11 cellular contexts compared by ENCODE assay signal in genomic region chr12:11767029-11767724, GRCh38.
DNase-seq lines count a peak whose midpoint lies in the region; ATAC-seq, FAIRE-seq and TF ChIP-seq lines count a peak whose summit lies in the region.
"Had no signal": no experiment of that assay in that cellular context is flagged by ENCODE, and none has a peak within 500 bp of the region (broad histone marks: within the 10 kb centered on the region; RNA-seq: fewer than 3 reads in every experiment).

No MANE protein-coding gene starts in this region.

- H4K8ac ChIP-seq in mesenchymal stem cell (ENCODE audit: low read length): no peak overlapping the region

- H3K14ac ChIP-seq in mesenchymal stem cell (ENCODE audit: low read length in 2 of 2): no peak overlapping the region

- H2AK5ac ChIP-seq in mesenchymal stem cell (ENCODE audit: low read length, severe bottlenecking): peak overlapping the region; percentile 54

- intact Hi-C loops in breast epithelium (cut with DNase I; ENCODE audit: low total_unique reads): no loop called here
- intact Hi-C loops in mammary epithelial cell (cut with micrococcal nuclease): no loop called here

- H2BK12ac ChIP-seq in mesenchymal stem cell (ENCODE audit: low read length in 2 of 2): no peak overlapping the region

- H3K23ac ChIP-seq in mesenchymal stem cell (ENCODE audit: low read length in 2 of 2): no peak overlapping the region

- no peak overlapping the region for H4K91ac ChIP-seq in mesenchymal stem cell (ENCODE audit: low read length)

- H2AFZ ChIP-seq in mammary epithelial cell (ENCODE audit: low read depth, low read length): no peak overlapping the region
- no peak overlapping the region for H2AFZ ChIP-seq in mesenchymal stem cell (ENCODE audit: low read depth, low read length)

- no peak for FAIRE-seq in GM12891 (lab: Jason Lieb, UNC)

- H2BK5ac ChIP-seq in mesenchymal stem cell (ENCODE audit: low read depth, low read length, poor library complexity, severe bottlenecking): no peak overlapping the region

- peaks cover 96% of the 10 kb centered on the region for H3K4me1 Mint-ChIP-seq in activated naive CD8-positive, alpha-beta T cell treated with anti-CD3 and anti-CD28 coated beads, Interleukin-2, amount 50 U/mL, for 24 hours
- H3K4me1 Mint-ChIP-seq in type B pancreatic cell (ENCODE audit: unreplicated experiment): peaks cover 32% of the 10 kb centered on the region

- peak overlapping the region; percentile 60 for H3K4me3 Mint-ChIP-seq in activated naive CD8-positive, alpha-beta T cell treated with anti-CD3 and anti-CD28 coated beads, Interleukin-2, amount 50 U/mL, for 24 hours
- peak overlapping the region; percentile 58 for H3K4me3 Mint-ChIP-seq in type B pancreatic cell

- H3K36me3 Mint-ChIP-seq in activated naive CD8-positive, alpha-beta T cell treated with anti-CD3 and anti-CD28 coated beads, Interleukin-2, amount 50 U/mL, for 24 hours (ENCODE audit: low read depth): peaks cover 10% of the 10 kb centered on the region
- H3K36me3 Mint-ChIP-seq in type B pancreatic cell: peaks cover 36% of the 10 kb centered on the region

- TF ChIP-seq CTCF in breast epithelium (IDR thresholded peaks at IDR 0.05) (no peak), mammary epithelial cell (conservative IDR thresholded peaks at IDR 0.05 in 1 of 2, IDR thresholded peaks at IDR 0.05 in 1 of 2; ENCODE audit: extremely low read depth in 1 of 2, insufficient read depth in 1 of 2, low read depth in 1 of 2, low read length in 2 of 2) (no peak), type B pancreatic cell (conservative IDR thresholded peaks at IDR 0.05) (no peak)

- in situ Hi-C loops in mammary epithelial cell (cut with MboI; ENCODE audit: low sequenced_read_pairs in 2 of 2): no loop called here

- H3K36me3 ChIP-seq in breast epithelium (no peaks in the 10 kb centered on the region), mammary epithelial cell (ENCODE audit: insufficient read depth, low read length) (no peaks in the 10 kb centered on the region), mesenchymal stem cell (ENCODE audit: control insufficient read depth in 1 of 2, insufficient read depth in 2 of 2, low read depth in 1 of 2, low read length in 2 of 2) (peaks cover 0 to 4% of the 10 kb centered on the region in 2 experiments)

- no peak overlapping the region for H3K4me3 ChIP-seq in breast epithelium
- H3K4me3 ChIP-seq in mammary epithelial cell (replicated peaks in 1 of 3; ENCODE audit: insufficient read depth in 1 of 3, low read depth in 2 of 3, low read length in 3 of 3): no peak overlapping the region
- H3K4me3 ChIP-seq in mesenchymal stem cell (ENCODE audit: insufficient read depth in 1 of 2, low read depth in 1 of 2, low read length in 2 of 2): no peak overlapping the region

- H3K79me2 ChIP-seq in mammary epithelial cell (ENCODE audit: insufficient read depth, low read length): peaks cover 31% of the 10 kb centered on the region

- peak overlapping the region; percentile 88 for H3K27ac Mint-ChIP-seq in activated naive CD8-positive, alpha-beta T cell treated with anti-CD3 and anti-CD28 coated beads, Interleukin-2, amount 50 U/mL, for 24 hours
- peak overlapping the region; percentile 80 for H3K27ac Mint-ChIP-seq in type B pancreatic cell

- peak overlapping the region; percentile 78 to 88 for H3K27ac ChIP-seq in breast epithelium
- H3K27ac ChIP-seq in mammary epithelial cell (ENCODE audit: insufficient read depth, low read depth, low read length): no peak overlapping the region
- no peak overlapping the region for H3K27ac ChIP-seq in mesenchymal stem cell (ENCODE audit: low read length, poor library complexity, severe bottlenecking)

- H3K9me3 ChIP-seq in breast epithelium (no peaks in the 10 kb centered on the region), mammary epithelial cell (replicated peaks; ENCODE audit: insufficient read depth, low read length) (no peaks in the 10 kb centered on the region), mesenchymal stem cell (ENCODE audit: control insufficient read depth, low read length) (no peaks in the 10 kb centered on the region)

- H3K27me3 ChIP-seq in breast epithelium: no peaks in the 10 kb centered on the region
- H3K27me3 ChIP-seq in mammary epithelial cell (ENCODE audit: insufficient read depth, low read length): no peaks in the 10 kb centered on the region
- no peaks in the 10 kb centered on the region for H3K27me3 ChIP-seq in mesenchymal stem cell (ENCODE audit: control insufficient read depth in 1 of 2, insufficient read depth in 1 of 2, low read length in 2 of 2)

- H2BK15ac ChIP-seq in mesenchymal stem cell (ENCODE audit: low read depth, poor library complexity, severe bottlenecking): no peak overlapping the region

- no peaks in the 10 kb centered on the region for H3K27me3 Mint-ChIP-seq in activated naive CD8-positive, alpha-beta T cell treated with anti-CD3 and anti-CD28 coated beads, Interleukin-2, amount 50 U/mL, for 24 hours
- no peaks in the 10 kb centered on the region for H3K27me3 Mint-ChIP-seq in type B pancreatic cell

- peaks cover 25% of the 10 kb centered on the region for H3K79me1 ChIP-seq in mesenchymal stem cell (replicated peaks; ENCODE audit: low read length, poor library complexity, severe bottlenecking)

- no peak for ATAC-seq in activated naive CD8-positive, alpha-beta T cell treated with anti-CD3 and anti-CD28 coated beads, Interleukin-2, amount 50 U/mL, for 24 hours
- no peak for ATAC-seq in GM19035 (IDR thresholded peaks at IDR 0.05; ENCODE audit: unreplicated experiment)

- dilution Hi-C loops in mammary epithelial cell (cut with HindIII; ENCODE audit: low sequenced_read_pairs): no loop called here

- H2BK120ac ChIP-seq in mesenchymal stem cell (ENCODE audit: low read depth, low read length): no peak overlapping the region

- H3K4ac ChIP-seq in mesenchymal stem cell (ENCODE audit: low read depth in 1 of 2, low read length in 2 of 2): no peak overlapping the region

- TF ChIP-seq POLR2A in breast epithelium (IDR thresholded peaks at IDR 0.05) (no peak), GM12891 (IDR thresholded peaks at IDR 0.05; ENCODE audit: low read depth, low read length) (no peak)

- 93% methylated on average over 4 of the region's 4 CpGs for WGBS in mammary epithelial cell (ENCODE audit: low coverage, missing lambda C conversion rate)
- 92% methylated on average over 4 of the region's 4 CpGs for WGBS in mesenchymal stem cell

- CTCF ChIA-PET in mammary epithelial cell (lab: Charles Lee; ENCODE audit: low non-redundant PET): no interaction called here

- BruUV-seq in mammary epithelial cell (replicated peaks; lab: Mats Ljungman, UMichigan): no TSS peak

- peaks cover 0 to 16% of the 10 kb centered on the region in 2 donors for H3K4me1 ChIP-seq in breast epithelium
- H3K4me1 ChIP-seq in mammary epithelial cell (ENCODE audit: insufficient read depth, low read length): peaks cover 30% of the 10 kb centered on the region
- H3K4me1 ChIP-seq in mesenchymal stem cell (ENCODE audit: control insufficient read depth, insufficient read depth, low read depth, low read length): peaks cover 21% of the 10 kb centered on the region

- H3K9ac ChIP-seq in mammary epithelial cell (ENCODE audit: insufficient read depth, low read length): no peak overlapping the region
- H3K9ac ChIP-seq in mesenchymal stem cell (ENCODE audit: low read length): no peak overlapping the region

- H3K9me3 Mint-ChIP-seq in activated naive CD8-positive, alpha-beta T cell treated with anti-CD3 and anti-CD28 coated beads, Interleukin-2, amount 50 U/mL, for 24 hours: no peaks in the 10 kb centered on the region
- H3K9me3 Mint-ChIP-seq in type B pancreatic cell: no peaks in the 10 kb centered on the region

- DNase-seq in breast epithelium (ENCODE audit: low spot score in 2 of 2) (no peak), mammary epithelial cell (no peak), mesenchymal stem cell (no peak), type B pancreatic cell (ENCODE audit: extremely low spot score, unreplicated experiment) (no peak), Ammon's horn (ENCODE audit: low spot score) (no peak), GM12891 (ENCODE audit: insufficient read length, low spot score) (no peak)
- DNase-seq in activated naive CD8-positive, alpha-beta T cell treated with anti-CD3 and anti-CD28 coated beads, Interleukin-2, amount 50 U/mL, for 24 hours: no peak
- DNase-seq: NCI-H2081 treated with DMSO at 0.1 percent for 48 hours; SHP77 treated with DMSO at 0.1 percent for 48 hours; stimulated activated CD4-positive, alpha-beta T cell treated with anti-CD3 and anti-CD28 coated beads, Interleukin-4, amount 100 ng/mL, for 4 hours had no signal

- H3K18ac ChIP-seq in mesenchymal stem cell (ENCODE audit: low read depth in 1 of 2, low read length in 2 of 2): no peak overlapping the region

- H3K4me2 ChIP-seq in mammary epithelial cell (ENCODE audit: insufficient read depth, low read depth, low read length) (no peak overlapping the region), mesenchymal stem cell (ENCODE audit: low read length, poor library complexity, severe bottlenecking) (no peak overlapping the region)

- H4K20me1 ChIP-seq in mammary epithelial cell (ENCODE audit: insufficient read depth, low read length): no peaks in the 10 kb centered on the region

TF ChIP-seq in GM12891, 5 proteins besides CTCF, POLR2A, EP300 and RAD21:
- TF ChIP-seq PAX5 (IDR thresholded peaks at IDR 0.05; ENCODE audit: insufficient read depth, low read length, severe bottlenecking) (no peak), SPI1 (IDR thresholded peaks at IDR 0.05; ENCODE audit: low read depth, low read length) (no peak), TAF1 (IDR thresholded peaks at IDR 0.05; ENCODE audit: low read depth, low read length) (no peak), POU2F2 (IDR thresholded peaks at IDR 0.05; ENCODE audit: low read depth, low read length) (no peak), POLR2AphosphoS5 (IDR thresholded peaks at IDR 0.05; ENCODE audit: low read depth, low read length) (no peak)

Comparison
In these comparisons a context has a peak if more than half of its experiments do, and no peak if none do; other contexts are left out.
1. H3K27ac ChIP-seq: peak in breast epithelium (2 of 2); none in mammary epithelial cell (single experiment) and mesenchymal stem cell (single experiment).